ENCODE assay signal across 8 cellular contexts in the genomic region with DNA sequence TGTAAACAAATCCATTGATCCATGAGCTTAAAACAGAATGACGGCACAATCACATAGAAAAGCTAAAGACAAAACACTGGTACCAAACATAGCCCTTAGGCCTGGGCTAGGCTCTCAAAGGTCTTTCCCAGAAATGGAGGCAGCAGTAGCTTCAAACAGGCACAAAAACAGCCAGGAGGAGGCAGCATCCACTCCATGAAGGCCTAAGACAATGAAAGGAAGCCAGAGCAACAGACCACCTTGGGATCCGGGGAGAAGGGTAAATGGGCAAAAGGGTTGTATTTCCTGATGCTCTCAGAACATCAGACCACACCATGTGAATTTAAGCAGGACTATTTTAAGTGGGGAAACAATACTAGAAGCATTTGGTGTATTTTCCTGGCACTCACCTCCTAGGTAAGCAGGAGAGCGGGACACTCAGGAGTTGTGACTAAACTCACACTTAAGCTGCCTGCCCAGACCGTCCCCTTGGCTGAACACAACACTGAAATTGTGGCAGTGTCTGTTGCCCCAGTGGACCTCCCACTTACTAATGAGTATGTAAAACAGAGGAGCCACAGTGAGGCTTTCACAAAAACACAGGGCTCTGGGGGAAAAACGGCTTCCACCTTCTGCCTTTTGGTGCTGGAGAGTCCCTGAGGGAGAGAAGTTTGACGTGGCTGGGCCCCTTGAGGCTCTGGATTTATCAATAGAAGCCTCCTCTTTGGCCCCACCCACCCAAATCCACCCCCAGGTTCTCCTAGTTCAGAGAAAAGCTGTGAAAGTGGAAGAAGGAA. TPM values are rescaled to one million over a fixed set of nuclear protein-coding genes. Genes with fewer than 3 reads are reported as not detected.
A peak's percentile ranks its signal among the peaks of the same experiment; 100 is the strongest.
DNase-seq lines count a peak whose midpoint lies in the region; ATAC-seq, FAIRE-seq and TF ChIP-seq lines count a peak whose summit lies in the region.

No MANE protein-coding gene starts in this region.

- no peak for ATAC-seq in GM21447 (IDR thresholded peaks at IDR 0.05; ENCODE audit: unreplicated experiment)

- peaks cover 44% of the 10 kb centered on the region for H3K36me3 Mint-ChIP-seq in T-helper 2 cell treated with Interferon-gamma antibody and Interleukin-4, amounts not matched to agents 5 μg/mL and 100 μg/mL, for 36 hours (ENCODE audit: low read depth)
- peaks cover 26% of the 10 kb centered on the region for H3K36me3 Mint-ChIP-seq in progenitor cell of endocrine pancreas (ENCODE audit: insufficient read depth)

- no peak for DNase-seq in T-helper 2 cell treated with Interferon-gamma antibody and Interleukin-4, amounts not matched to agents 5 μg/mL and 100 μg/mL, for 36 hours (ENCODE audit: low spot score)
- no peak for DNase-seq in T-helper 2 cell
- peak; percentile 14 for DNase-seq in M059J (ENCODE audit: low read depth)
- peak; percentile 24 to 50 for DNase-seq in cardiac fibroblast (ENCODE audit: low read depth in 2 of 2)
- DNase-seq in progenitor cell of endocrine pancreas (ENCODE audit: low spot score, unreplicated experiment), result no peak
- DNase-seq in GM12891 (ENCODE audit: insufficient read length, low spot score), result no peak
- no peak for DNase-seq in NOMO-1 treated with DMSO at 0.1 percent for 48 hours (lab: John Stamatoyannopoulos, UW; ENCODE audit: unreplicated experiment)

- peak overlapping the region; percentile 64 for H3K27ac Mint-ChIP-seq in T-helper 2 cell treated with Interferon-gamma antibody and Interleukin-4, amounts not matched to agents 5 μg/mL and 100 μg/mL, for 36 hours
- peak overlapping the region; percentile 82 for H3K27ac Mint-ChIP-seq in progenitor cell of endocrine pancreas

- TF ChIP-seq POLR2A in GM12891 (IDR thresholded peaks at IDR 0.05; ENCODE audit: low read depth, low read length), result no peak

- H3K4me3 ChIP-seq in cardiac fibroblast (replicated peaks in 1 of 2; ENCODE audit: low read depth in 2 of 2, low read length in 2 of 2), result no peak overlapping the region

- H3K27me3 Mint-ChIP-seq in T-helper 2 cell treated with Interferon-gamma antibody and Interleukin-4, amounts not matched to agents 5 μg/mL and 100 μg/mL, for 36 hours (ENCODE audit: low read depth), result no peaks in the 10 kb centered on the region
- H3K27me3 Mint-ChIP-seq in progenitor cell of endocrine pancreas, result no peaks in the 10 kb centered on the region

- H3K9me3 Mint-ChIP-seq in T-helper 2 cell treated with Interferon-gamma antibody and Interleukin-4, amounts not matched to agents 5 μg/mL and 100 μg/mL, for 36 hours, result no peaks in the 10 kb centered on the region
- H3K9me3 Mint-ChIP-seq in progenitor cell of endocrine pancreas (ENCODE audit: low read depth), result no peaks in the 10 kb centered on the region

- TF ChIP-seq CTCF in cardiac fibroblast (IDR thresholded peaks at IDR 0.05; ENCODE audit: low read depth, low read length), result peak; percentile 48
- peak; percentile 32 for TF ChIP-seq CTCF in progenitor cell of endocrine pancreas (IDR thresholded peaks at IDR 0.05; ENCODE audit: unreplicated experiment)

- H3K4me1 Mint-ChIP-seq in T-helper 2 cell treated with Interferon-gamma antibody and Interleukin-4, amounts not matched to agents 5 μg/mL and 100 μg/mL, for 36 hours (ENCODE audit: low read depth), result peaks cover 18% of the 10 kb centered on the region
- H3K4me1 Mint-ChIP-seq in progenitor cell of endocrine pancreas (ENCODE audit: low read depth), result peaks cover 3% of the 10 kb centered on the region

- H3K4me3 Mint-ChIP-seq in T-helper 2 cell treated with Interferon-gamma antibody and Interleukin-4, amounts not matched to agents 5 μg/mL and 100 μg/mL, for 36 hours, result no peak overlapping the region
- no peak overlapping the region for H3K4me3 Mint-ChIP-seq in progenitor cell of endocrine pancreas (ENCODE audit: low read depth)

- FAIRE-seq in GM12891 (lab: Jason Lieb, UNC), result no peak

TF ChIP-seq in GM12891, 5 proteins besides CTCF, POLR2A, EP300 and RAD21:
- TF ChIP-seq PAX5 (IDR thresholded peaks at IDR 0.05; ENCODE audit: insufficient read depth, low read length, severe bottlenecking), result no peak
- TF ChIP-seq TAF1 (IDR thresholded peaks at IDR 0.05; ENCODE audit: low read depth, low read length), result no peak
- TF ChIP-seq POU2F2 (IDR thresholded peaks at IDR 0.05; ENCODE audit: low read depth, low read length), result no peak
- TF ChIP-seq SPI1 (IDR thresholded peaks at IDR 0.05; ENCODE audit: low read depth, low read length), result no peak
- TF ChIP-seq POLR2AphosphoS5 (IDR thresholded peaks at IDR 0.05; ENCODE audit: low read depth, low read length), result no peak
TF ChIP-seq in GM12891: peak in this region for 0.

RNA-seq across cellular contexts. Expression of a gene that starts 11.9 kb away (rescaled TPM):
- total RNA-seq in M059J (2014; rRNA removed; shearing (Covaris generic)), result 85.5 and 151 TPM in 2 replicates
- total RNA-seq in progenitor cell of endocrine pancreas, result 113 and 115 TPM in 2 replicates
- 8.6 TPM for polyA plus RNA-seq in GM12891 (2012; ENCODE audit: low read depth, missing spikeins)

RNA-seq across cellular contexts. Expression of a gene that starts 32.0 kb away (rescaled TPM):
- total RNA-seq in M059J (2014; rRNA removed; shearing (Covaris generic)), result 24.7 and 78.2 TPM in 2 replicates
- 35.5 and 37.3 TPM in 2 replicates for total RNA-seq in progenitor cell of endocrine pancreas
- 20.1 TPM for polyA plus RNA-seq in GM12891 (2012; ENCODE audit: low read depth, missing spikeins)

RNA-seq across cellular contexts. Expression of a gene that starts 42.9 kb away (rescaled TPM):
- total RNA-seq in M059J (2014; rRNA removed; shearing (Covaris generic)), result not detected in 2 replicates
- total RNA-seq in progenitor cell of endocrine pancreas, result not detected in 2 replicates
- polyA plus RNA-seq in GM12891 (2012; ENCODE audit: low read depth, missing spikeins), result 0.04 TPM

Comparison
In these comparisons a context has a peak if more than half of its experiments do, and no peak if none do; other contexts are left out.
1. DNase-seq: peak in M059J (single experiment) and cardiac fibroblast (2 of 2); none in T-helper 2 cell treated with Interferon-gamma antibody and Interleukin-4, amounts not matched to agents 5 μg/mL and 100 μg/mL, for 36 hours (single experiment), T-helper 2 cell (0 of 5), progenitor cell of endocrine pancreas (single experiment), GM12891 (single experiment) and NOMO-1 treated with DMSO at 0.1 percent for 48 hours (single experiment).